ENCODE assay signal across 16 cellular contexts in the genomic region with DNA sequence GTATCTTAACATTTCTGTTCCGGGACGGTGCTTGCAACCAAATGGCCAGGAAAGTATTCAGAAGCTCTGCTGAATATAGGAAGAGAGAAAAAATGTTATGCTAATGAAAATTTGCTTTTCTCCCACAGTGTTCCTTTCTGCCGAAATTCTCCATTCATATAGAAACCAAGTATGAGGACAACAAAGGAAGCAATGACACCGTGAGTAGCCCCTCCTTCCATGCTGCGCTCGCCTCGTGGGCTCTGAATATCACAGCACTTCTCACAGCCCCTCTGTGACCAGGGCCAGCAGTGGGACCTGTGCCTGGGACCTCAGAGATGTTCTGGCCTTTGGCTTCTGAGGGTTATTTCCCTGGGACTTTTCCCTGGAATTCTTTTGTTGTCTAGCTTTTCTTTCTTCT.
A peak's percentile ranks its signal among the peaks of the same experiment; 100 is the strongest.
DNase-seq lines count a peak whose midpoint lies in the region; ATAC-seq, FAIRE-seq and TF ChIP-seq lines count a peak whose summit lies in the region.
"Had no signal": no experiment of that assay in that cellular context is flagged by ENCODE, and none has a peak within 500 bp of the region (broad histone marks: within the 10 kb centered on the region; RNA-seq: fewer than 3 reads in every experiment).

No MANE protein-coding gene starts in this region.

- TF ChIP-seq RAD21 in GM12878 (IDR thresholded peaks at IDR 0.05; ENCODE audit: insufficient read depth, low read depth, low read length): no peak

- no peaks in the 10 kb centered on the region for H3K9me3 Mint-ChIP-seq in natural killer cell treated with Interleukin-12 subunit alpha and Interleukin-12 subunit beta and Interleukin-15 and Interleukin-18, amount 100 ng/mL, for 72 hours

- TF ChIP-seq CTCF in GM12878 (IDR thresholded peaks at IDR 0.05 in 2 of 3, conservative IDR thresholded peaks at IDR 0.05 in 1 of 3; ENCODE audit: control insufficient read depth in 2 of 3, extremely low read depth in 1 of 3, insufficient read depth in 1 of 3, low read depth in 3 of 3, low read length in 3 of 3): no peak

- no TSS peak for BruUV-seq in GM12878 (replicated peaks; lab: Mats Ljungman, UMichigan)

- POLR2A ChIA-PET in GM12878 (lab: Charles Lee): interaction anchor here (0.9 to 4.1 kb wide), 6 partner anchors 10 to 70 kb away, joined by 3 to 39 read pairs (median 5); no protein-coding TSS in a partner anchor

- H4K20me1 ChIP-seq in GM12878 (ENCODE audit: control insufficient read depth, insufficient read depth): no peaks in the 10 kb centered on the region

- no peak overlapping the region for H3K4me3 ChIP-seq in HAP-1
- peak overlapping the region; percentile 14; the same call in 1 of the 2 replicates for H3K4me3 ChIP-seq in GM12878
- H3K4me3 ChIP-seq in aorta (ENCODE audit: low read length in 2 of 2): no peak overlapping the region

- RAD21 ChIA-PET in GM12878 (lab: Charles Lee; ENCODE audit: unreplicated experiment): interaction anchor here (0.6 to 7.3 kb wide), 14 partner anchors 9 to 203 kb away, joined by 3 to 80 read pairs (median 4); partner anchors contain the start of gene NOL11

- peak; percentile 51; the same call in 1 of the 2 replicates for TF ChIP-seq POLR2A in GM12878 (IDR thresholded peaks at IDR 0.05; ENCODE audit: low read depth, low read length)

- TF ChIP-seq EP300 in GM12878 (IDR thresholded peaks at IDR 0.05; ENCODE audit: borderline replicate concordance in 1 of 2, control insufficient read depth in 1 of 2, low read depth in 2 of 2, low read length in 2 of 2): peak; percentile 48 to 78; a peak in 2 of 4 replicates

- H3K27ac ChIP-seq in GM12878 (ENCODE audit: control insufficient read depth, insufficient read depth) (peak overlapping the region; percentile 84), aorta (ENCODE audit: low read depth in 1 of 2, low read length in 2 of 2) (no peak overlapping the region)
- H3K27ac ChIP-seq: VCaP had no signal

- CTCF ChIA-PET in GM12878 (lab: Yijun Ruan, JAX): interaction anchor here (0.9 to 7.4 kb wide), 9 partner anchors 9 to 189 kb away, joined by 3 to 47 read pairs (median 7); no protein-coding TSS in a partner anchor

- peaks cover 19 to 24% of the 10 kb centered on the region in 2 donors for H3K4me1 Mint-ChIP-seq in natural killer cell treated with Interleukin-12 subunit alpha and Interleukin-12 subunit beta and Interleukin-15 and Interleukin-18, amount 100 ng/mL, for 72 hours (ENCODE audit: low read depth in 2 of 2)

- H3K4me2 ChIP-seq in GM12878 (ENCODE audit: control insufficient read depth, insufficient read depth): peak overlapping the region; percentile 56

- H3K27me3 ChIP-seq in HAP-1 (ENCODE audit: low read depth) (no peaks in the 10 kb centered on the region), GM12878 (replicated peaks in 1 of 2; ENCODE audit: control insufficient read depth in 2 of 2, insufficient read depth in 2 of 2, low read length in 1 of 2) (no peaks in the 10 kb centered on the region), aorta (ENCODE audit: control insufficient read depth in 1 of 2, insufficient read depth in 2 of 2, low read length in 1 of 2) (no peaks in the 10 kb centered on the region)
- H3K27me3 ChIP-seq: BE2C had no signal

- H3K9ac ChIP-seq in GM12878 (ENCODE audit: control insufficient read depth, insufficient read depth, low read length): peak overlapping the region; percentile 56

- peaks cover 19% of the 10 kb centered on the region for H3K79me2 ChIP-seq in GM12878 (ENCODE audit: control insufficient read depth, insufficient read depth, low read length)

- H3K4me1 ChIP-seq in HAP-1: peaks cover 11% of the 10 kb centered on the region
- peaks cover 67% of the 10 kb centered on the region for H3K4me1 ChIP-seq in GM12878 (ENCODE audit: control insufficient read depth, insufficient read depth, low read length)
- no peaks in the 10 kb centered on the region for H3K4me1 ChIP-seq in aorta (ENCODE audit: control insufficient read depth in 1 of 2, insufficient read depth in 2 of 2, low read length in 2 of 2)

- H2AFZ ChIP-seq in GM12878 (ENCODE audit: control insufficient read depth, low read depth, low read length): peak overlapping the region; percentile 34

- intact Hi-C loops in GM12878 (cut with micrococcal nuclease; ENCODE audit: unreplicated experiment): loop anchor here (1.0 to 10.0 kb wide), 4 partner anchors 25 to 863 kb away; partner anchors contain the start of gene PITPNC1
- intact Hi-C loops in Right ventricle myocardium inferior (cut with DNase I): no loop called here
- intact Hi-C loops in aorta (cut with DNase I): no loop called here

- no peaks in the 10 kb centered on the region for H3K36me3 Mint-ChIP-seq in natural killer cell treated with Interleukin-12 subunit alpha and Interleukin-12 subunit beta and Interleukin-15 and Interleukin-18, amount 100 ng/mL, for 72 hours

- no peaks in the 10 kb centered on the region for H3K36me3 ChIP-seq in HAP-1 (replicated peaks)
- peaks cover 0 to 9% of the 10 kb centered on the region in 2 experiments; a peak in 2 of 4 replicates for H3K36me3 ChIP-seq in GM12878 (ENCODE audit: control insufficient read depth in 2 of 2, insufficient read depth in 2 of 2, low read length in 1 of 2)
- H3K36me3 ChIP-seq in aorta (ENCODE audit: control insufficient read depth in 1 of 2, insufficient read depth in 2 of 2, low read length in 1 of 2): no peaks in the 10 kb centered on the region
- H3K36me3 ChIP-seq: BE2C had no signal

- peak; percentile 86 for FAIRE-seq in GM18507 (lab: Jason Lieb, UNC)
- FAIRE-seq in GM12878 (lab: Jason Lieb, UNC): peak; percentile 76

- H3K27me3 Mint-ChIP-seq in natural killer cell treated with Interleukin-12 subunit alpha and Interleukin-12 subunit beta and Interleukin-15 and Interleukin-18, amount 100 ng/mL, for 72 hours: no peaks in the 10 kb centered on the region

- under 1% methylated on average over 7 of the region's 7 CpGs for WGBS in GM12878 (ENCODE audit: insufficient coverage, insufficient replicate concordance, low lambda C conversion rate, missing lambda C conversion rate)
- 80 to 86% methylated on average over 7 of the region's 7 CpGs for WGBS in aorta, 2 donors

- no peak overlapping the region for H3K4me3 Mint-ChIP-seq in natural killer cell treated with Interleukin-12 subunit alpha and Interleukin-12 subunit beta and Interleukin-15 and Interleukin-18, amount 100 ng/mL, for 72 hours

- ATAC-seq in GM12878 (peak; percentile 55), Right ventricle myocardium inferior (no peak), aorta (ENCODE audit: low FRiP score) (no peak), HG02981 (IDR thresholded peaks at IDR 0.05; ENCODE audit: unreplicated experiment) (no peak)
- ATAC-seq in natural killer cell treated with Interleukin-12 subunit alpha and Interleukin-12 subunit beta and Interleukin-15 and Interleukin-18, amount 100 ng/mL, for 72 hours: no peak

- SMC1A ChIA-PET in GM12878 (lab: Charles Lee; ENCODE audit: uncharacterized antibody, unreplicated experiment): interaction anchor here (1.0 to 14.9 kb wide), 11 partner anchors 9 to 202 kb away, joined by 3 to 156 read pairs (median 7); no protein-coding TSS in a partner anchor

- DNase-seq in GM18507 (ENCODE audit: extremely low spot score, insufficient read length, low read depth) (no peak), HAP-1 (ENCODE audit: low spot score in 2 of 2) (peak; percentile 51 to 60), GM12878 (ENCODE audit: low read depth, low spot score) (peak; percentile 80), SK-N-DZ (ENCODE audit: low spot score) (no peak), Right ventricle myocardium inferior (ENCODE audit: missing footprints) (no peak), aorta (no peak)
- no peak for DNase-seq in natural killer cell treated with Interleukin-12 subunit alpha and Interleukin-12 subunit beta and Interleukin-15 and Interleukin-18, amount 100 ng/mL, for 72 hours (ENCODE audit: low spot score)
- DNase-seq: BE2C, DMS79, foreskin melanocyte, NCI-H2029 treated with DMSO at 0.1 percent for 48 hours, NCI-H82, right cardiac atrium, SHP77 treated with DMSO at 0.1 percent for 48 hours had no signal

- no peaks in the 10 kb centered on the region for H3K9me3 ChIP-seq in HAP-1
- no peaks in the 10 kb centered on the region for H3K9me3 ChIP-seq in GM12878 (replicated peaks; ENCODE audit: control insufficient read depth, insufficient read depth, low read length)
- H3K9me3 ChIP-seq in aorta (ENCODE audit: control insufficient read depth, low read length): no peaks in the 10 kb centered on the region
- H3K9me3 ChIP-seq: BE2C had no signal

- in situ Hi-C loops in HAP-1 (cut with MboI; ENCODE audit: low sequenced_read_pairs) (no loop called here), GM12878 (cut with MboI) (loop anchor here (10.0 kb wide), 1 partner anchor 863 kb away; no protein-coding TSS in a partner anchor)

- peak overlapping the region; percentile 11 to 55 for H3K27ac Mint-ChIP-seq in natural killer cell treated with Interleukin-12 subunit alpha and Interleukin-12 subunit beta and Interleukin-15 and Interleukin-18, amount 100 ng/mL, for 72 hours

TF ChIP-seq in GM12878, 131 proteins besides CTCF, POLR2A, EP300 and RAD21 (continues in another document):
- TF ChIP-seq KDM1A (IDR thresholded peaks at IDR 0.05; ENCODE audit: borderline replicate concordance): no peak
- TF ChIP-seq YY1 (IDR thresholded peaks at IDR 0.05; ENCODE audit: low read depth, low read length): 0 out of 2 replicates have a peak, but pooled peaks have one; percentile 17
- peak; percentile 78; the same call in 1 of the 2 replicates for TF ChIP-seq IRF4 (IDR thresholded peaks at IDR 0.05; ENCODE audit: low read depth, low read length)
- no peak for TF ChIP-seq ZNF207 (IDR thresholded peaks at IDR 0.05; ENCODE audit: borderline replicate concordance)
- TF ChIP-seq MXI1 (IDR thresholded peaks at IDR 0.05; ENCODE audit: low read depth, low read length): no peak; the same call in 1 of the 2 replicates
- no peak for TF ChIP-seq GABPA (IDR thresholded peaks at IDR 0.05; ENCODE audit: low read depth)
- TF ChIP-seq KAT2A (conservative IDR thresholded peaks at IDR 0.05; ENCODE audit: control insufficient read depth, low read depth, low read length): no peak

Comparison
In these comparisons a context has a peak if more than half of its experiments do, and no peak if none do; other contexts are left out.
1. DNase-seq: peak in HAP-1 (2 of 2) and GM12878 (single experiment); none in GM18507 (single experiment), natural killer cell treated with Interleukin-12 subunit alpha and Interleukin-12 subunit beta and Interleukin-15 and Interleukin-18, amount 100 ng/mL, for 72 hours (single experiment), SK-N-DZ (single experiment), Right ventricle myocardium inferior (single experiment) and aorta (0 of 2).